In genomic region chr4:76194325-76194724, GRCh38 we compare ENCODE assay signal across 1 cellular context.
A peak's percentile ranks its signal among the peaks of the same experiment; 100 is the strongest.
TF ChIP-seq lines count a peak whose summit lies in the region.

No MANE protein-coding gene starts in this region.

TF ChIP-seq in IMR-90, 13 proteins besides CTCF, POLR2A, EP300 and RAD21 (continued from another document):
- TF ChIP-seq MAFK (IDR thresholded peaks at IDR 0.05; ENCODE audit: low read depth, low read length) (peak; percentile 87), FOS (IDR thresholded peaks at IDR 0.05; ENCODE audit: low read depth, low read length) (peak; percentile 92)
